ENCODE assay signal across 19 cellular contexts in the genomic region with DNA sequence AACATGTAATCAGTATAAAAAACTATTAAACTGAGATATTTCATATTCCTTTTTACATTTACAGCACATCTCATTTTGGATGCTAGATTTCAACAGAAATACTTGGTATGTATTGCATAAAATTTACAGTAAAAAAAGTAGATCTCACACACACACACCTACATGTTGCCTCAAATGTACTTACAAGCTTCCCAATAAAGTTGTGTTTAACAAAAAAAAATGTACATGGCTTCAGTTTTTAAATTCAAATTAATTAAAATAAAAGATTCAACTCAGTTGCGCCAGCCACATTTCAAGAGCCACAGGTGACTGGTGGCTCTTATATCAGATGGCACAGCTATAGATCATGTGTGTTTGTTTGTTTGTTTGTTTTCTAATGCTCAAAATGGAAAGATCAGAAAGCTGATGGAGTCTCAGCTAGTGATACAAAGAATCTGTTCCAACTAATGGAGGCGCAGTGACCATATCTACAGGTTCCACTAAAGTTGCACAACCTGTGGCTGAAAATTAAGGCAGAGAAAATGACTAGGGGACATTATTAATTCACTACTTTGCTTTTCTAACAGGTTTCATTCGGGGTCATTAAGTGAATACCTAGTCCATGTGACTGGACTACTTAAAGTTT. TPM values are rescaled to one million over a fixed set of nuclear protein-coding genes. Genes with fewer than 3 reads are reported as not detected.
DNase-seq lines count a peak whose midpoint lies in the region; ATAC-seq, FAIRE-seq and TF ChIP-seq lines count a peak whose summit lies in the region.
"Had no signal": no experiment of that assay in that cellular context is flagged by ENCODE, and none has a peak within 500 bp of the region (broad histone marks: within the 10 kb centered on the region; RNA-seq: fewer than 3 reads in every experiment).

No MANE protein-coding gene starts in this region.

- no peak for TF ChIP-seq POLR2A in GM12892 (IDR thresholded peaks at IDR 0.05; ENCODE audit: low read depth, low read length)
- no peak for TF ChIP-seq POLR2A in adrenal gland (IDR thresholded peaks at IDR 0.05)
- no peak for TF ChIP-seq POLR2A in prostate gland (IDR thresholded peaks at IDR 0.05)

- TF ChIP-seq CTCF in adrenal gland (IDR thresholded peaks at IDR 0.05), result no peak
- TF ChIP-seq CTCF in kidney (IDR thresholded peaks at IDR 0.05; ENCODE audit: borderline replicate concordance, extremely low read depth, insufficient read depth), result no peak
- no peak for TF ChIP-seq CTCF in prostate gland (IDR thresholded peaks at IDR 0.05)

- FAIRE-seq in GM12892 (lab: Jason Lieb, UNC) (peak; percentile 5), kidney (lab: Jason Lieb, UNC) (no peak), GM19239 (lab: Jason Lieb, UNC) (no peak)
- FAIRE-seq: A204.1 had no signal

- 85 to 89% (median 87%) methylated on average over 3 of the region's 3 CpGs for WGBS in adrenal gland, 4 donors
- 91% methylated on average over 3 of the region's 3 CpGs for WGBS in prostate gland

- H3K4me3 ChIP-seq in adrenal gland (no peak overlapping the region), kidney (ENCODE audit: low read length in 2 of 2) (no peak overlapping the region), prostate gland (no peak overlapping the region)
- H3K4me3 ChIP-seq: MG63 had no signal

- intact Hi-C loops in adrenal gland (cut with DNase I) (no loop called here), kidney (cut with DNase I) (no loop called here), prostate gland (cut with DNase I) (no loop called here)

- no peak overlapping the region for H3K9ac ChIP-seq in kidney (ENCODE audit: low read length in 2 of 2)

- no peaks in the 10 kb centered on the region for H3K36me3 ChIP-seq in adrenal gland (replicated peaks in 1 of 2)
- H3K36me3 ChIP-seq in kidney (ENCODE audit: control insufficient read depth in 1 of 2, insufficient read depth in 2 of 2, low read length in 2 of 2), result no peaks in the 10 kb centered on the region
- no peaks in the 10 kb centered on the region for H3K36me3 ChIP-seq in prostate gland
- H3K36me3 ChIP-seq: MG63 had no signal

- peaks cover 40 to 59% of the 10 kb centered on the region in 2 donors for H3K4me1 ChIP-seq in adrenal gland (replicated peaks in 1 of 2)
- H3K4me1 ChIP-seq in kidney (ENCODE audit: control insufficient read depth in 1 of 2, insufficient read depth in 1 of 2, low read depth in 1 of 2, low read length in 2 of 2), result peaks cover 11 to 25% of the 10 kb centered on the region in 2 donors
- H3K4me1 ChIP-seq in prostate gland (replicated peaks), result peaks cover 29% of the 10 kb centered on the region

- H3K27ac ChIP-seq in adrenal gland (peak overlapping the region in 3 of 5 donors; percentile 30 to 86 (median 83)), kidney (ENCODE audit: low read depth in 2 of 2, low read length in 2 of 2) (peak overlapping the region; percentile 69 to 76), prostate gland (peak overlapping the region; percentile 66 to 85)
- H3K27ac ChIP-seq: RWPE1 had no signal

- ATAC-seq in stimulated activated naive CD8-positive, alpha-beta T cell treated with anti-CD3 and anti-CD28 coated beads, Interleukin-15, Interleukin-2, amounts not matched to agents 100 U/mL and 50 U/mL, for 24 hours, result no peak

- DNase-seq in GM12892 (ENCODE audit: insufficient read length), result no peak
- DNase-seq in adrenal gland, result no peak
- DNase-seq in kidney, result no peak
- no peak for DNase-seq in prostate gland (ENCODE audit: low spot score)
- no peak for DNase-seq in GM19239 (ENCODE audit: insufficient read length, low spot score)
- no peak for DNase-seq in stimulated activated naive CD8-positive, alpha-beta T cell treated with anti-CD3 and anti-CD28 coated beads, Interleukin-15, Interleukin-2, amounts not matched to agents 100 U/mL and 50 U/mL, for 24 hours
- no peak for DNase-seq in activated gamma-delta T cell (lab: John Stamatoyannopoulos, UW)
- no peak for DNase-seq in stimulated activated CD8-positive, alpha-beta memory T cell treated with anti-CD3 and anti-CD28 coated beads, Interleukin-4, amount 100 ng/mL, for 48 hours
- DNase-seq: EL, GF-D8, H9, MG63, NCI-H1417, NCI-H1694 treated with DMSO at 0.1 percent for 48 hours, NCI-H2107, NCI-H69, SHP77 treated with DMSO at 0.1 percent for 48 hours had no signal

- H3K9me3 ChIP-seq in adrenal gland (replicated peaks in 1 of 3) (no peaks in the 10 kb centered on the region), kidney (ENCODE audit: control insufficient read depth in 1 of 2, low read length in 2 of 2) (no peaks in the 10 kb centered on the region), prostate gland (no peaks in the 10 kb centered on the region)
- H3K9me3 ChIP-seq: MG63 had no signal

- H3K27me3 ChIP-seq in adrenal gland (no peaks in the 10 kb centered on the region), prostate gland (replicated peaks; ENCODE audit: insufficient read depth) (no peaks in the 10 kb centered on the region)
- H3K27me3 ChIP-seq: MG63 had no signal

RNA-seq across cellular contexts. Expression of a gene that starts 45.0 kb away (rescaled TPM):
- 10.6 TPM for polyA plus RNA-seq in GM12892 (2012; ENCODE audit: missing spikeins)
- total RNA-seq in adrenal gland, result 100 to 1,000 TPM; 143 to 370 (median 175) TPM
- 100 to 1,000 TPM in 1 of 3 donors, 10 to 100 TPM in 2; 25.7 to 117 (median 26.0) TPM for polyA plus RNA-seq in adrenal gland
- 124 TPM for total RNA-seq in kidney
- polyA plus RNA-seq in kidney (ENCODE audit: insufficient read depth, low read depth, low replicate concordance), result 61.5 TPM
- 100 to 1,000 TPM; 241 to 302 TPM for total RNA-seq in prostate gland
